In the genomic region with DNA sequence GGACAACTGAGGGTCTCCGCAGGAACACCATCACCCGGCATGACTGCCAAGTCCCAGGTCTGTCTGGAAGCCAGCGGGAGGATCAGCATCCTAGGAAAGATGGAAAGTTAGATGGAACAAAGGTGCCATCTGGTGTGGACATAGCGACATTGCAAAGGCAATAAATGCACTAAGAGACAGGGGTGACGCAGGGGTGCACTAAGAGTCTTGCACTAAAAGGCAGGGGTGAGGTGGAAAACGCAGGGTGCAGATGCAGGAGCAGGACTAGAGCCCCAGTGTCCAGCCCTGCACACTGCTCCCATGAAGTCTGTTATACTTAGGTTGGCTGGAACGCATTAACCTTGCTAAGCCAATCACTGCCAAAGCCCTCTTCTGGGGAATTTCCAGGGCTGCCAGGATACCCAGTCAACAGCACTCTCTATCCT, we compare ENCODE assay signal across 8 cellular contexts. TPM values are rescaled to one million over a fixed set of nuclear protein-coding genes. Genes with fewer than 3 reads are reported as not detected.
A peak's percentile ranks its signal among the peaks of the same experiment; 100 is the strongest.
DNase-seq lines count a peak whose midpoint lies in the region; ATAC-seq and TF ChIP-seq lines count a peak whose summit lies in the region.

No MANE protein-coding gene starts in this region.

- TF ChIP-seq CTCF in kidney epithelial cell (IDR thresholded peaks at IDR 0.05; ENCODE audit: insufficient read depth, low read length, poor library complexity, severe bottlenecking): peak; percentile 59
- peak in 5 of 6 experiments; percentile 34 to 60 (median 44) for TF ChIP-seq CTCF in upper lobe of left lung (IDR thresholded peaks at IDR 0.05)

- no peaks in the 10 kb centered on the region for H3K27me3 ChIP-seq in kidney epithelial cell (ENCODE audit: control insufficient read depth, insufficient read depth, low read length)
- no peaks in the 10 kb centered on the region for H3K27me3 ChIP-seq in upper lobe of left lung

- WGBS in upper lobe of left lung, 2 donors: 62 to 82% methylated on average over 7 of the region's 7 CpGs

- H3K4me3 ChIP-seq in kidney epithelial cell (ENCODE audit: low read depth, low read length) (no peak overlapping the region), upper lobe of left lung (no peak overlapping the region)

- H3K27ac ChIP-seq in upper lobe of left lung: no peak overlapping the region

- peaks cover 21 to 35% (median 23%) of the 10 kb centered on the region in 4 donors for H3K4me1 ChIP-seq in upper lobe of left lung

- in situ Hi-C loops in G401 (cut with HindIII; ENCODE audit: low sequenced_read_pairs): no loop called here

- TF ChIP-seq EP300 in upper lobe of left lung (IDR thresholded peaks at IDR 0.05): no peak

- peak in 1 of 2 donors; percentile 33 for ATAC-seq in upper lobe of left lung (ENCODE audit: low FRiP score in 2 of 2)

- DNase-seq in G401 (ENCODE audit: low spot score) (peak; percentile 81), M059J (ENCODE audit: low read depth) (peak; percentile 75), brain pericyte (ENCODE audit: low read depth, low spot score) (peak; percentile 37), kidney epithelial cell (ENCODE audit: low read depth) (no peak), upper lobe of left lung (no peak), OCI-M2 (lab: John Stamatoyannopoulos, UW; ENCODE audit: unreplicated experiment) (no peak)
- no peak for DNase-seq in activated CD4-positive, alpha-beta T cell treated with anti-CD3 and anti-CD28 coated beads for 4 hours
- DNase-seq in central memory CD4-positive, alpha-beta T cell: no peak

- H3K36me3 ChIP-seq in kidney epithelial cell (ENCODE audit: control insufficient read depth, insufficient read depth, low read length) (no peaks in the 10 kb centered on the region), upper lobe of left lung (peaks cover 0 to 36% (median 15%) of the 10 kb centered on the region in 4 donors)

- TF ChIP-seq POLR2A in upper lobe of left lung (IDR thresholded peaks at IDR 0.05): no peak

- H3K9me3 ChIP-seq in upper lobe of left lung: no peaks in the 10 kb centered on the region

RNA-seq across cellular contexts. Expression of a gene that starts 15.5 kb away (rescaled TPM):
- total RNA-seq in G401 (2014; rRNA removed; shearing (Covaris generic)): 53.7 and 112 TPM in 2 replicates
- 169 and 189 TPM in 2 replicates for total RNA-seq in M059J (2014; rRNA removed; shearing (Covaris generic))
- total RNA-seq in kidney epithelial cell: 91.6 and 118 TPM in 2 replicates
- total RNA-seq in upper lobe of left lung: 10 to 100 TPM; 57.6 to 87.0 (median 66.9) TPM

RNA-seq across cellular contexts. Expression of a gene that starts 28.9 kb away (rescaled TPM):
- total RNA-seq in G401 (2014; rRNA removed; shearing (Covaris generic)): 87.3 and 132 TPM in 2 replicates
- 124 and 167 TPM in 2 replicates for total RNA-seq in M059J (2014; rRNA removed; shearing (Covaris generic))
- total RNA-seq in kidney epithelial cell: 134 and 154 TPM in 2 replicates
- 100 to 1,000 TPM in 2 of 6 donors, 10 to 100 TPM in 4; 40.9 to 169 (median 81.6) TPM for total RNA-seq in upper lobe of left lung

RNA-seq across cellular contexts. Expression of a gene that starts 56.2 kb away (rescaled TPM):
- total RNA-seq in G401 (2014; rRNA removed; shearing (Covaris generic)): 194 and 247 TPM in 2 replicates
- 2,332 and 4,342 TPM in 2 replicates for total RNA-seq in M059J (2014; rRNA removed; shearing (Covaris generic))
- total RNA-seq in kidney epithelial cell (139 and 140 TPM in 2 replicates), upper lobe of left lung (1,000 to 10,000 TPM in 1 of 6 donors, 100 to 1,000 TPM in 5; 234 to 1,553 (median 581) TPM)

Comparison
In these comparisons a context has a peak if more than half of its experiments do, and no peak if none do; other contexts are left out.
1. DNase-seq: peak in G401 (single experiment), M059J (single experiment) and brain pericyte (single experiment); none in kidney epithelial cell (single experiment), upper lobe of left lung (0 of 2), activated CD4-positive, alpha-beta T cell treated with anti-CD3 and anti-CD28 coated beads for 4 hours (0 of 2), central memory CD4-positive, alpha-beta T cell (single experiment) and OCI-M2 (single experiment).